In genomic region chr3:139758654-139759291, GRCh38 we compare ENCODE assay signal across 1 cellular context.
TF ChIP-seq lines count a peak whose summit lies in the region.

No MANE protein-coding gene starts in this region.

TF ChIP-seq in GM23338, 12 proteins besides CTCF, POLR2A, EP300 and RAD21 (continued from another document):
- TF ChIP-seq ZNF462 (CRISPR knock-in tag; IDR thresholded peaks at IDR 0.05) (no peak), ETS1 (IDR thresholded peaks at IDR 0.05) (no peak)
